Comparison of ENCODE assay signal across 8 cellular contexts in genomic region chr4:70994387-70995099, GRCh38. TPM values are rescaled to one million over a fixed set of nuclear protein-coding genes. Genes with fewer than 3 reads are reported as not detected.
DNase-seq lines count a peak whose midpoint lies in the region; ATAC-seq and TF ChIP-seq lines count a peak whose summit lies in the region.

No MANE protein-coding gene starts in this region.

- H3K4me1 ChIP-seq in lung (ENCODE audit: control insufficient read depth in 2 of 2, insufficient read depth in 2 of 2, low read length in 2 of 2): peaks cover 5% of the 10 kb centered on the region in 2 donors

- intact Hi-C loops in CD4-positive, alpha-beta T cell (cut with DNase I, micrococcal nuclease): loop anchor here (1.0 to 10.0 kb wide), 6 partner anchors 10 to 310 kb away; partner anchors contain the start of genes GRSF1 (in 1 of the 2), MOB1B (in 1 of the 2) and UTP3 (in 1 of the 2)

- POLR2A ChIA-PET in CD4-positive, alpha-beta T cell (lab: Charles Lee): interaction anchor here (0.6 to 3.5 kb wide), 13 partner anchors 8 to 316 kb away, joined by 3 to 40 read pairs (median 6); partner anchors contain the start of genes GRSF1 and MOB1B

- no peak for TF ChIP-seq CTCF in CD4-positive, alpha-beta T cell (IDR thresholded peaks at IDR 0.05)
- no peak for TF ChIP-seq CTCF in lung (IDR thresholded peaks at IDR 0.05; ENCODE audit: control extremely low read depth, extremely low read depth)

- no peaks in the 10 kb centered on the region for H3K27me3 ChIP-seq in CD4-positive, alpha-beta T cell (ENCODE audit: control insufficient read depth, insufficient read depth, low read length)
- H3K27me3 ChIP-seq in lung (ENCODE audit: control insufficient read depth, insufficient read depth): no peaks in the 10 kb centered on the region

- ATAC-seq in CD4-positive, alpha-beta T cell (ENCODE audit: poor library complexity): no peak
- peak; percentile 28 for ATAC-seq in GM19455 (IDR thresholded peaks at IDR 0.05; ENCODE audit: unreplicated experiment)
- ATAC-seq in HG03565 (IDR thresholded peaks at IDR 0.05; ENCODE audit: unreplicated experiment): peak; percentile 33
- no peak for ATAC-seq in activated T-helper 17 cell treated with anti-CD3 and anti-CD28 coated beads, Interleukin-2, amount 50 U/mL, for 72 hours (replicated peaks)
- no peak for ATAC-seq in lung (ENCODE audit: insufficient read depth, low FRiP score)

- CTCF ChIA-PET in CD4-positive, alpha-beta T cell (lab: Charles Lee): interaction anchor here (1.1 kb wide), 1 partner anchor 14 kb away, joined by 3 read pairs; no protein-coding TSS in a partner anchor

- H3K36me3 Mint-ChIP-seq in CD4-positive, alpha-beta T cell (ENCODE audit: low read depth): peaks cover 55% of the 10 kb centered on the region
- H3K36me3 Mint-ChIP-seq in activated T-helper 17 cell treated with anti-CD3 and anti-CD28 coated beads, Interleukin-2, amount 50 U/mL, for 72 hours (ENCODE audit: low read depth): peaks cover 55% of the 10 kb centered on the region

- peak overlapping the region; percentile 85 for H3K27ac Mint-ChIP-seq in CD4-positive, alpha-beta T cell
- H3K27ac Mint-ChIP-seq in activated T-helper 17 cell treated with anti-CD3 and anti-CD28 coated beads, Interleukin-2, amount 50 U/mL, for 72 hours: peak overlapping the region; percentile 89

- H3K27ac ChIP-seq in CD4-positive, alpha-beta T cell (ENCODE audit: low read depth, low read length): peak overlapping the region; percentile 82
- H3K27ac ChIP-seq in lung (ENCODE audit: low read depth in 1 of 2, low read length in 1 of 2): no peak overlapping the region

- peak overlapping the region; percentile 93 for H3K4me3 Mint-ChIP-seq in CD4-positive, alpha-beta T cell
- H3K4me3 Mint-ChIP-seq in activated T-helper 17 cell treated with anti-CD3 and anti-CD28 coated beads, Interleukin-2, amount 50 U/mL, for 72 hours: peak overlapping the region; percentile 94

- H3K9me3 ChIP-seq in CD4-positive, alpha-beta T cell (ENCODE audit: control insufficient read depth, low read length): no peaks in the 10 kb centered on the region
- H3K9me3 ChIP-seq in lung (ENCODE audit: control insufficient read depth in 2 of 2, insufficient read depth in 1 of 2, low read length in 1 of 2): no peaks in the 10 kb centered on the region

- peak overlapping the region; percentile 63 for H3K4me3 ChIP-seq in lung

- 32 to 54% methylated on average over 10 of the region's 10 CpGs for WGBS in lung, 2 donors

- no peaks in the 10 kb centered on the region for H3K36me3 ChIP-seq in lung (ENCODE audit: control insufficient read depth in 2 of 2, insufficient read depth in 2 of 2, low read length in 2 of 2)

- H3K27me3 Mint-ChIP-seq in CD4-positive, alpha-beta T cell: no peaks in the 10 kb centered on the region
- H3K27me3 Mint-ChIP-seq in activated T-helper 17 cell treated with anti-CD3 and anti-CD28 coated beads, Interleukin-2, amount 50 U/mL, for 72 hours: no peaks in the 10 kb centered on the region

- no peak for DNase-seq in CD4-positive, alpha-beta T cell
- DNase-seq in lung (ENCODE audit: low spot score): no peak
- no peak for DNase-seq in NCI-H748 (lab: John Stamatoyannopoulos, UW; ENCODE audit: unreplicated experiment)
- no peak for DNase-seq in stimulated activated CD4-positive, alpha-beta T cell treated with anti-CD3 and anti-CD28 coated beads, Interleukin-4, amount 100 ng/mL, for 4 hours
- DNase-seq in NCI-H187 treated with DMSO at 0.1 percent for 48 hours (lab: John Stamatoyannopoulos, UW): no peak

- H3K9me3 Mint-ChIP-seq in CD4-positive, alpha-beta T cell: no peaks in the 10 kb centered on the region
- H3K9me3 Mint-ChIP-seq in activated T-helper 17 cell treated with anti-CD3 and anti-CD28 coated beads, Interleukin-2, amount 50 U/mL, for 72 hours: no peaks in the 10 kb centered on the region

- H3K4me1 Mint-ChIP-seq in CD4-positive, alpha-beta T cell (ENCODE audit: low read depth): peaks cover 70% of the 10 kb centered on the region
- peaks cover 38% of the 10 kb centered on the region for H3K4me1 Mint-ChIP-seq in activated T-helper 17 cell treated with anti-CD3 and anti-CD28 coated beads, Interleukin-2, amount 50 U/mL, for 72 hours

RNA-seq across cellular contexts. Expression of gene DCK, which starts 1.1 kb away (rescaled TPM):
- 10 to 100 TPM; 12.8 to 13.9 TPM for total RNA-seq in CD4-positive, alpha-beta T cell
- 10 to 100 TPM; 31.4 to 35.8 TPM for total RNA-seq in activated T-helper 17 cell treated with anti-CD3 and anti-CD28 coated beads, Interleukin-2, amount 50 U/mL, for 72 hours
- 10 to 100 TPM; 11.0 to 24.3 TPM for total RNA-seq in lung
- 10 to 100 TPM in 1 of 2 donors, 1 to 10 TPM in 1; 5.3 to 13.6 TPM for polyA plus RNA-seq in lung

Comparison
In these comparisons a context has a peak if more than half of its experiments do, and no peak if none do; other contexts are left out.
1. ATAC-seq: peak in GM19455 (single experiment) and HG03565 (single experiment); none in CD4-positive, alpha-beta T cell (single experiment), activated T-helper 17 cell treated with anti-CD3 and anti-CD28 coated beads, Interleukin-2, amount 50 U/mL, for 72 hours (single experiment) and lung (single experiment).